7 cellular contexts compared by ENCODE assay signal in the genomic region with DNA sequence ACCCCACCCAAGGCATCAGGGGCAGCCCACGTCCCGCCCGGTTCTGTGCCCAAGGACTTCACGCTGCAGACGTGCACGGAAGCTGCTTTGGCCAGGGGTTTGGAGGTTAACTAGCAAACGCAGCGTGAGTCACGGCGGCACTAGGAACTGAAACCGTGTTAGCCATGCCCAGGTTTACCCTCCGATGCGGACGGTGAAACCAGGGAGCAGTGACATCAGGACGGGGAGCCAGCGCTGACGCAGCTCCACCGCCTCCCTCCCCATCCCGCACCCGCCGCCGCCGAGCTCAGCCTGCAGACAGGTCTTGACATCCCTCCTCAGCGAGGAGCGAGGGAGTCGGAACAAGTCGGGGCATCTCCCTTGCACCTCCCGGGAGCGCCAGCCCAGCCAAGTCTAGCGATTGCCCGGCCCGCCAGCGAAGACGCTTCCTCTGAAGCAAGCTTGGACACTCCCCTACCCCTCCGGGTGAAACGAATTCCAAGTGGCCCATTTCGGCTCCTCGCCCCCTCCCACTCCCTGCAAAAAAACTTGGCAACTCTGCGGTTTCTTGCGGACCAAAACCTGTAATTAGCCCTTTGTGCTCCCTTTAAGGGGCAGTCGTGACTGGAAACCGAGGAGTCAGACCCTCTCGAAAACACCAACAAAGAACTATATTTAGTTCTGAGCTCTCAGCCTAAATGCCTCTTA. TPM values are rescaled to one million over a fixed set of nuclear protein-coding genes. Genes with fewer than 3 reads are reported as not detected.
DNase-seq lines count a peak whose midpoint lies in the region; ATAC-seq and TF ChIP-seq lines count a peak whose summit lies in the region.

No MANE protein-coding gene starts in this region.

- ATAC-seq in GM18508 (IDR thresholded peaks at IDR 0.05; ENCODE audit: insufficient read depth, unreplicated experiment): peak; percentile 33
- peak; percentile 30 for ATAC-seq in HG02798 (IDR thresholded peaks at IDR 0.05; ENCODE audit: poor library complexity, unreplicated experiment)

- DNase-seq in NCI-H2196 treated with DMSO at 0.1 percent for 48 hours (lab: John Stamatoyannopoulos, UW; ENCODE audit: unreplicated experiment) (peak; percentile 58), dermis microvascular lymphatic vessel endothelial cell (ENCODE audit: low read depth in 2 of 2) (peak; percentile 65 to 90), lower leg skin (ENCODE audit: low spot score in 2 of 2) (peak; percentile 88 to 96)
- DNase-seq in activated CD4-positive, alpha-beta T cell treated with anti-CD3 and anti-CD28 coated beads, Interleukin-2, amount 50 U/mL, for 1 hour: peak; percentile 72
- peak; percentile 65 to 76 for DNase-seq in stimulated activated CD4-positive, alpha-beta T cell treated with anti-CD3 and anti-CD28 coated beads, Interleukin-4, amount 100 ng/mL, for 48 hours (ENCODE audit: low read depth in 2 of 2)

- peak overlapping the region; percentile 53 for H3K4me3 ChIP-seq in lower leg skin (ENCODE audit: low read depth, poor library complexity, severe bottlenecking)

- 0% methylated on average over 26 to 30 of the region's 43 CpGs for WGBS in lower leg skin, 2 donors

- intact Hi-C loops in lower leg skin (cut with DNase I; ENCODE audit: low total_unique reads): loop anchor here (10.0 kb wide), 1 partner anchor 106 kb away; no protein-coding TSS in a partner anchor

- TF ChIP-seq CTCF in lower leg skin (IDR thresholded peaks at IDR 0.05): no peak

- no peak for TF ChIP-seq POLR2A in lower leg skin (IDR thresholded peaks at IDR 0.05)

RNA-seq across cellular contexts. Expression of gene RAP2B, which starts 1.4 kb away (rescaled TPM):
- total RNA-seq in dermis microvascular lymphatic vessel endothelial cell (21.6 and 22.1 TPM in 2 replicates), lower leg skin (10 to 100 TPM; 10.1 to 13.7 (median 11.7) TPM)

Comparison
In these comparisons a context has a peak if more than half of its experiments do, and no peak if none do; other contexts are left out.
1. Peak in every context shown above with its lines: DNase-seq, ATAC-seq and H3K4me3 ChIP-seq.